ENCODE assay signal across 7 cellular contexts in genomic region chr11:76318744-76319384, GRCh38.
DNase-seq lines count a peak whose midpoint lies in the region; ATAC-seq, FAIRE-seq and TF ChIP-seq lines count a peak whose summit lies in the region.

No MANE protein-coding gene starts in this region.

- peaks cover 11% of the 10 kb centered on the region for H3K4me1 Mint-ChIP-seq in activated CD8-positive, alpha-beta memory T cell treated with anti-CD3 and anti-CD28 coated beads, Interleukin-2, amount 10 ng/mL, durations not matched to agents 7 days and 5 days

- CTCF ChIA-PET in activated CD8-positive, alpha-beta memory T cell treated with anti-CD3 and anti-CD28 coated beads, Interleukin-2, amount 10 ng/mL, durations not matched to agents 7 days and 5 days (lab: Charles Lee), result interaction anchor here (0.6 to 20.1 kb wide), 22 partner anchors 9 to 746 kb away, joined by 3 to 298 read pairs (median 4); partner anchors contain the start of gene WNT11

- H3K4me3 Mint-ChIP-seq in activated CD8-positive, alpha-beta memory T cell treated with anti-CD3 and anti-CD28 coated beads, Interleukin-2, amount 10 ng/mL, durations not matched to agents 7 days and 5 days, result no peak overlapping the region

- peak; percentile 97 for FAIRE-seq in GM12892 (lab: Jason Lieb, UNC)

- H3K27ac Mint-ChIP-seq in activated CD8-positive, alpha-beta memory T cell treated with anti-CD3 and anti-CD28 coated beads, Interleukin-2, amount 10 ng/mL, durations not matched to agents 7 days and 5 days, result no peak overlapping the region

- no peak for TF ChIP-seq POLR2A in GM12892 (IDR thresholded peaks at IDR 0.05; ENCODE audit: low read depth, low read length)

- H3K36me3 Mint-ChIP-seq in activated CD8-positive, alpha-beta memory T cell treated with anti-CD3 and anti-CD28 coated beads, Interleukin-2, amount 10 ng/mL, durations not matched to agents 7 days and 5 days, result no peaks in the 10 kb centered on the region

- ATAC-seq in activated CD8-positive, alpha-beta memory T cell treated with anti-CD3 and anti-CD28 coated beads, Interleukin-2, amount 10 ng/mL, durations not matched to agents 7 days and 5 days, result peak; percentile 96

- peaks cover 45% of the 10 kb centered on the region for H3K27me3 Mint-ChIP-seq in activated CD8-positive, alpha-beta memory T cell treated with anti-CD3 and anti-CD28 coated beads, Interleukin-2, amount 10 ng/mL, durations not matched to agents 7 days and 5 days

- DNase-seq in GM12892 (ENCODE audit: insufficient read length) (peak; percentile 78), HUDEP-2 (lab: John Stamatoyannopoulos, UW; ENCODE audit: unreplicated experiment in 76 of 76) (peak in 65 of 76 experiments; percentile 7 to 77 (median 51)), NOMO-1 treated with dmso at 0.1 percent for 144 hours (lab: John Stamatoyannopoulos, UW; ENCODE audit: unreplicated experiment) (peak; percentile 63), epidermal melanocyte (ENCODE audit: insufficient read length, low spot score) (peak; percentile 76), mucosa of gallbladder (ENCODE audit: low spot score) (peak; percentile 83)
- peak; percentile 85 for DNase-seq in activated CD8-positive, alpha-beta memory T cell treated with anti-CD3 and anti-CD28 coated beads, Interleukin-2, amount 10 ng/mL, durations not matched to agents 7 days and 5 days
- peak; percentile 92 for DNase-seq in stimulated activated CD8-positive, alpha-beta memory T cell treated with anti-CD3 and anti-CD28 coated beads, Interleukin-4, amount 100 ng/mL, for 48 hours

- H3K9me3 Mint-ChIP-seq in activated CD8-positive, alpha-beta memory T cell treated with anti-CD3 and anti-CD28 coated beads, Interleukin-2, amount 10 ng/mL, durations not matched to agents 7 days and 5 days (ENCODE audit: low read depth), result no peaks in the 10 kb centered on the region

Comparison
In these comparisons a context has a peak if more than half of its experiments do, and no peak if none do; other contexts are left out.
1. Peak in every context shown above with its lines: DNase-seq and ATAC-seq.